9 cellular contexts compared by ENCODE assay signal in the genomic region with DNA sequence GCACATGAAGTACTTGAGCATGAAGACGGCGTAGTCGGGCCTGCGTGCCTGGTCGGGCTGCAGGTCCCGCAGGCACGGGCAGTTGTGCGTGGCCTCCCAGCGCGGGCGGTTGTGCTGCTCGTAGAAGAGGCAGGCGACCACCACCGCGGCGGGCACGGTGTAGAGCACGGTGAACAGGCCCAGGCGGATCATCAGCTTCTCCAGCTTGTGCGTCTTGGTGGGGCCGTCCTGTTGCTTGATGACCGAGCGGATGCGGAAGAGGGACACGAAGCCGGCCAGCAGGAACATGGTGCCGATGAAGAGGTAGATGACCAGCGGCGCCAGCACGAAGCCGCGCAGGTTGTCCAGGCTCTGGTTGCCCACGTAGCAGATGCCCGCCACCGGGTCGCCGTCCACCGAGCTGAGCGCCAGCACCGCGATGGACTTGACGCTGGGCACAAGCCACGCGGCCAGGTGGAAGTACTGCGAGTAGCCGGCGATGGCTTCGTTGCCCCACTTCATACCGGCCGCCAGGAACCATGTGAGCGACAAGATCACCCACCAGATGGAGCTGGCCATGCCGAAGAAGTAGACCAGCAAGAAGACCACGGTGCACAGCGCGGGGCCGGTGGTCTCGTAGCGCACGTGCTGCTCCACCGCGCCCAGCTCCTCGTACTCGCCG. TPM values are rescaled to one million over a fixed set of nuclear protein-coding genes. Genes with fewer than 3 reads are reported as not detected.
DNase-seq lines count a peak whose midpoint lies in the region; ATAC-seq and TF ChIP-seq lines count a peak whose summit lies in the region.
"Had no signal": no experiment of that assay in that cellular context is flagged by ENCODE, and none has a peak within 500 bp of the region (broad histone marks: within the 10 kb centered on the region; RNA-seq: fewer than 3 reads in every experiment).

No MANE protein-coding gene starts in this region.

- no peaks in the 10 kb centered on the region for H3K36me3 ChIP-seq in rectal smooth muscle tissue (ENCODE audit: control insufficient read depth, insufficient read depth, low read length)

- peak overlapping the region; percentile 72 for H3K4me3 Mint-ChIP-seq in WTC11

- TF ChIP-seq CTCF in WTC11 (IDR thresholded peaks at IDR 0.05) (no peak), foreskin fibroblast (IDR thresholded peaks at IDR 0.05; ENCODE audit: low read depth, low read length) (no peak)

- H3K27ac Mint-ChIP-seq in WTC11: no peak overlapping the region

- peaks cover 8% of the 10 kb centered on the region for H3K4me1 ChIP-seq in rectal smooth muscle tissue (ENCODE audit: control insufficient read depth, insufficient read depth, low read length)

- H3K27ac ChIP-seq in rectal smooth muscle tissue (ENCODE audit: low read depth, low read length): no peak overlapping the region

- DNase-seq in DMS114 treated with DMSO at 0.1 percent for 48 hours (lab: John Stamatoyannopoulos, UW; ENCODE audit: unreplicated experiment) (peak; percentile 34), WTC11 (ENCODE audit: low spot score) (peak; percentile 60), foreskin fibroblast (peak in 1 of 2 donors; percentile 46), NCI-H1092 treated with DMSO at 0.1 percent for 48 hours (lab: John Stamatoyannopoulos, UW) (no peak), hippocampal formation (lab: John Stamatoyannopoulos, UW) (no peak), medulla oblongata (ENCODE audit: extremely low spot score) (no peak), NCI-H446 treated with DMSO at 0.1 percent for 48 hours (lab: John Stamatoyannopoulos, UW) (no peak)

- H3K4me3 ChIP-seq in foreskin fibroblast (ENCODE audit: low read depth in 1 of 2, low read length in 2 of 2) (peak overlapping the region; percentile 37 to 43), rectal smooth muscle tissue (ENCODE audit: low read length) (peak overlapping the region; percentile 77)

- peaks cover 31% of the 10 kb centered on the region for H3K27me3 Mint-ChIP-seq in WTC11 (ENCODE audit: low read depth)

- CTCF ChIA-PET in WTC11 (lab: Charles Lee): interaction anchor here (0.6 to 3.1 kb wide), 9 partner anchors 47 to 1048 kb away, joined by 3 to 12 read pairs (median 3); no protein-coding TSS in a partner anchor

- no peaks in the 10 kb centered on the region for H3K9me3 Mint-ChIP-seq in WTC11

- POLR2A ChIA-PET in WTC11 (lab: Charles Lee): interaction anchor here (0.5 to 0.6 kb wide), 2 partner anchors 15 to 704 kb away, joined by 4 to 6 read pairs; no protein-coding TSS in a partner anchor

- peaks cover 47% of the 10 kb centered on the region for H3K4me1 Mint-ChIP-seq in WTC11

- H3K27me3 ChIP-seq in rectal smooth muscle tissue (ENCODE audit: control insufficient read depth, insufficient read depth, low read length): no peaks in the 10 kb centered on the region

- no peak for ATAC-seq in WTC11

- no peaks in the 10 kb centered on the region for H3K36me3 Mint-ChIP-seq in WTC11

- H3K9ac ChIP-seq in rectal smooth muscle tissue (ENCODE audit: low read length): no peak overlapping the region

TF ChIP-seq in WTC11, 78 proteins besides CTCF, POLR2A, EP300 and RAD21 (continues in another document):
- TF ChIP-seq, protein P1, sequence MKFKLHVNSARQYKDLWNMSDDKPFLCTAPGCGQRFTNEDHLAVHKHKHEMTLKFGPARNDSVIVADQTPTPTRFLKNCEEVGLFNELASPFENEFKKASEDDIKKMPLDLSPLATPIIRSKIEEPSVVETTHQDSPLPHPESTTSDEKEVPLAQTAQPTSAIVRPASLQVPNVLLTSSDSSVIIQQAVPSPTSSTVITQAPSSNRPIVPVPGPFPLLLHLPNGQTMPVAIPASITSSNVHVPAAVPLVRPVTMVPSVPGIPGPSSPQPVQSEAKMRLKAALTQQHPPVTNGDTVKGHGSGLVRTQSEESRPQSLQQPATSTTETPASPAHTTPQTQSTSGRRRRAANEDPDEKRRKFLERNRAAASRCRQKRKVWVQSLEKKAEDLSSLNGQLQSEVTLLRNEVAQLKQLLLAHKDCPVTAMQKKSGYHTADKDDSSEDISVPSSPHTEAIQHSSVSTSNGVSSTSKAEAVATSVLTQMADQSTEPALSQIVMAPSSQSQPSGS (CRISPR knock-in tag; IDR thresholded peaks at IDR 0.05; ENCODE audit: borderline replicate concordance, low read depth): no peak
- TF ChIP-seq ZNF671 (CRISPR knock-in tag; IDR thresholded peaks at IDR 0.05): no peak
- TF ChIP-seq, protein P2, sequence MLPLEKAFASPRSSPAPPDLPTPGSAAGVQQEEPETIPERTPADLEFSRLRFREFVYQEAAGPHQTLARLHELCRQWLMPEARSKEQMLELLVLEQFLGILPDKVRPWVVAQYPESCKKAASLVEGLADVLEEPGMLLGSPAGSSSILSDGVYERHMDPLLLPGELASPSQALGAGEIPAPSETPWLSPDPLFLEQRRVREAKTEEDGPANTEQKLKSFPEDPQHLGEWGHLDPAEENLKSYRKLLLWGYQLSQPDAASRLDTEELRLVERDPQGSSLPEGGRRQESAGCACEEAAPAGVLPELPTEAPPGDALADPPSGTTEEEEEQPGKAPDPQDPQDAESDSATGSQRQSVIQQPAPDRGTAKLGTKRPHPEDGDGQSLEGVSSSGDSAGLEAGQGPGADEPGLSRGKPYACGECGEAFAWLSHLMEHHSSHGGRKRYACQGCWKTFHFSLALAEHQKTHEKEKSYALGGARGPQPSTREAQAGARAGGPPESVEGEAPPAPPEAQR (CRISPR knock-in tag; IDR thresholded peaks at IDR 0.05): no peak
- no peak for TF ChIP-seq SMAD4 (CRISPR knock-in tag; IDR thresholded peaks at IDR 0.05)
- TF ChIP-seq IRF2 (CRISPR knock-in tag; IDR thresholded peaks at IDR 0.05; ENCODE audit: borderline replicate concordance, low read depth): no peak
- TF ChIP-seq, protein P3, sequence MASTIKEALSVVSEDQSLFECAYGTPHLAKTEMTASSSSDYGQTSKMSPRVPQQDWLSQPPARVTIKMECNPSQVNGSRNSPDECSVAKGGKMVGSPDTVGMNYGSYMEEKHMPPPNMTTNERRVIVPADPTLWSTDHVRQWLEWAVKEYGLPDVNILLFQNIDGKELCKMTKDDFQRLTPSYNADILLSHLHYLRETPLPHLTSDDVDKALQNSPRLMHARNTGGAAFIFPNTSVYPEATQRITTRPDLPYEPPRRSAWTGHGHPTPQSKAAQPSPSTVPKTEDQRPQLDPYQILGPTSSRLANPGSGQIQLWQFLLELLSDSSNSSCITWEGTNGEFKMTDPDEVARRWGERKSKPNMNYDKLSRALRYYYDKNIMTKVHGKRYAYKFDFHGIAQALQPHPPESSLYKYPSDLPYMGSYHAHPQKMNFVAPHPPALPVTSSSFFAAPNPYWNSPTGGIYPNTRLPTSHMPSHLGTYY (CRISPR knock-in tag; IDR thresholded peaks at IDR 0.05): no peak
- peak; percentile 68; the same call in 1 of the 2 replicates for TF ChIP-seq ATF1 (CRISPR knock-in tag; IDR thresholded peaks at IDR 0.05)
- peak; percentile 79 for TF ChIP-seq ELF4 (CRISPR knock-in tag; IDR thresholded peaks at IDR 0.05; ENCODE audit: low read depth)
- TF ChIP-seq NR1H2 (CRISPR knock-in tag; IDR thresholded peaks at IDR 0.05): peak; percentile 78
- TF ChIP-seq JUN (CRISPR knock-in tag; IDR thresholded peaks at IDR 0.05): peak; percentile 63; the same call in 1 of the 2 replicates
- TF ChIP-seq, protein P4, sequence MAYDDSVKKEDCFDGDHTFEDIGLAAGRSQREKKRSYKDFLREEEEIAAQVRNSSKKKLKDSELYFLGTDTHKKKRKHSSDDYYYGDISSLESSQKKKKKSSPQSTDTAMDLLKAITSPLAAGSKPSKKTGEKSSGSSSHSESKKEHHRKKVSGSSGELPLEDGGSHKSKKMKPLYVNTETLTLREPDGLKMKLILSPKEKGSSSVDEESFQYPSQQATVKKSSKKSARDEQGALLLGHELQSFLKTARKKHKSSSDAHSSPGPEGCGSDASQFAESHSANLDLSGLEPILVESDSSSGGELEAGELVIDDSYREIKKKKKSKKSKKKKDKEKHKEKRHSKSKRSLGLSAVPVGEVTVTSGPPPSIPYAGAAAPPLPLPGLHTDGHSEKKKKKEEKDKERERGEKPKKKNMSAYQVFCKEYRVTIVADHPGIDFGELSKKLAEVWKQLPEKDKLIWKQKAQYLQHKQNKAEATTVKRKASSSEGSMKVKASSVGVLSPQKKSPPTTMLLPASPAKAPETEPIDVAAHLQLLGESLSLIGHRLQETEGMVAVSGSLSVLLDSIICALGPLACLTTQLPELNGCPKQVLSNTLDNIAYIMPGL (CRISPR knock-in tag; IDR thresholded peaks at IDR 0.05): peak; percentile 43; the same call in 1 of the 2 replicates
- TF ChIP-seq NFYB (CRISPR knock-in tag; conservative IDR thresholded peaks at IDR 0.05; ENCODE audit: low read depth): no peak; the same call in 1 of the 2 replicates
- no peak for TF ChIP-seq NFATC4 (CRISPR knock-in tag; IDR thresholded peaks at IDR 0.05)
- TF ChIP-seq RELA (CRISPR knock-in tag; IDR thresholded peaks at IDR 0.05; ENCODE audit: borderline replicate concordance): no peak
- TF ChIP-seq ZNF263 (CRISPR knock-in tag; IDR thresholded peaks at IDR 0.05; ENCODE audit: low read depth): 0 out of 2 replicates have a peak, but pooled peaks have one; percentile 22
- TF ChIP-seq MYBL2 (CRISPR knock-in tag; IDR thresholded peaks at IDR 0.05): peak; percentile 57; the same call in 1 of the 2 replicates
- TF ChIP-seq FOXK1 (CRISPR knock-in tag; IDR thresholded peaks at IDR 0.05): 0 out of 2 replicates have a peak, but pooled peaks have one; percentile 62
- TF ChIP-seq, protein P5, sequence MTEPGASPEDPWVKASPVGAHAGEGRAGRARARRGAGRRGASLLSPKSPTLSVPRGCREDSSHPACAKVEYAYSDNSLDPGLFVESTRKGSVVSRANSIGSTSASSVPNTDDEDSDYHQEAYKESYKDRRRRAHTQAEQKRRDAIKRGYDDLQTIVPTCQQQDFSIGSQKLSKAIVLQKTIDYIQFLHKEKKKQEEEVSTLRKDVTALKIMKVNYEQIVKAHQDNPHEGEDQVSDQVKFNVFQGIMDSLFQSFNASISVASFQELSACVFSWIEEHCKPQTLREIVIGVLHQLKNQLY (CRISPR knock-in tag; IDR thresholded peaks at IDR 0.05): no peak

RNA-seq across cellular contexts. Expression of a gene that starts 2.3 kb away (rescaled TPM):
- total RNA-seq in WTC11 (2021): 9.9 to 13.7 TPM (median 10.1 TPM) in 3 replicates

RNA-seq across cellular contexts. Expression of a gene that starts 34.6 kb away (rescaled TPM):
- total RNA-seq in WTC11 (2021): not detected in 3 replicates
- total RNA-seq: temporal lobe had no signal

Comparison
In these comparisons a context has a peak if more than half of its experiments do, and no peak if none do; other contexts are left out.
1. DNase-seq: peak in DMS114 treated with DMSO at 0.1 percent for 48 hours (single experiment) and WTC11 (single experiment); none in NCI-H1092 treated with DMSO at 0.1 percent for 48 hours (single experiment), hippocampal formation (0 of 2), medulla oblongata (single experiment) and NCI-H446 treated with DMSO at 0.1 percent for 48 hours (single experiment).